13 cellular contexts compared by ENCODE assay signal in the genomic region with DNA sequence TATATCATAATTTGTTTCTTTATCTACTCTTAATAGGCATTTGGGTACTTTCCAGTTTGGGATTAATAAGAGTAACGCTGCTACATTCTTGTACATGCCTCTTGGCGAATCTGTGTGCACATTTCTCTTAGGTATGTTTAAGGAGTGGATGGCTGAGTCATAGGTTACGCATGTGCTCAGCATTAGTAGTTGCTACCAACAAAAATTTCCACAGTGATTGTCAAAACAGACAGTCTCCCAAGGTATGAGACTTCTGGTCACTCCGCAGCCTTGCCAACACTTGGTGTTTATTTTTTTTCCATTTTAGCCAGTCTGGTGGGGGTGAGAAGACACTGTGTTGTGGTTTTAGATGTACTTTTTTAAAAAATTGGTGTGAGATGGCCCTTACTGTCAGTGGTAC. TPM values are rescaled to one million over a fixed set of nuclear protein-coding genes. Genes with fewer than 3 reads are reported as not detected.
A peak's percentile ranks its signal among the peaks of the same experiment; 100 is the strongest.
DNase-seq lines count a peak whose midpoint lies in the region; ATAC-seq and TF ChIP-seq lines count a peak whose summit lies in the region.
"Had no signal": no experiment of that assay in that cellular context is flagged by ENCODE, and none has a peak within 500 bp of the region (broad histone marks: within the 10 kb centered on the region; RNA-seq: fewer than 3 reads in every experiment).

No MANE protein-coding gene starts in this region.

- H3K27ac ChIP-seq in suprapubic skin: peak overlapping the region; percentile 36
- no peak overlapping the region for H3K27ac ChIP-seq in SJCRH30
- H3K27ac ChIP-seq: coronary artery, neutrophil had no signal

- TF ChIP-seq EP300 in suprapubic skin (IDR thresholded peaks at IDR 0.05): no peak

- H3K27me3 ChIP-seq in suprapubic skin: no peaks in the 10 kb centered on the region
- no peaks in the 10 kb centered on the region; the same call in 1 of the 2 replicates for H3K27me3 ChIP-seq in SJCRH30
- H3K27me3 ChIP-seq: neutrophil had no signal

- TF ChIP-seq CTCF in foreskin fibroblast (IDR thresholded peaks at IDR 0.05; ENCODE audit: low read depth, low read length) (no peak), suprapubic skin (IDR thresholded peaks at IDR 0.05) (no peak)

- H3K4me1 ChIP-seq in suprapubic skin (peaks cover 21% of the 10 kb centered on the region), SJCRH30 (no peaks in the 10 kb centered on the region)

- no peak overlapping the region for H3K4me3 ChIP-seq in foreskin fibroblast (ENCODE audit: low read depth in 1 of 2, low read length in 2 of 2)
- no peak overlapping the region for H3K4me3 ChIP-seq in suprapubic skin
- no peak overlapping the region for H3K4me3 ChIP-seq in SJCRH30
- H3K4me3 ChIP-seq: coronary artery had no signal

- DNase-seq in H4 (ENCODE audit: low spot score) (peak; percentile 85), SW480 (ENCODE audit: low spot score) (peak; percentile 67), foreskin fibroblast (peak; percentile 21 to 61), suprapubic skin (ENCODE audit: low spot score in 2 of 2) (no peak), NCI-H1436 (lab: John Stamatoyannopoulos, UW) (no peak), SJCRH30 (no peak), UCSD-AML1 (lab: John Stamatoyannopoulos, UW; ENCODE audit: unreplicated experiment) (no peak)
- DNase-seq: activated T-cell treated with anti-CD3 and anti-CD28 coated beads, Interleukin-2, amount 50 U/mL, for 1 hour; NCI-H526 treated with DMSO at 0.1 percent for 48 hours had no signal

- no peak for ATAC-seq in GM21360 (IDR thresholded peaks at IDR 0.05; ENCODE audit: unreplicated experiment)

- no peaks in the 10 kb centered on the region for H3K9me3 ChIP-seq in suprapubic skin
- H3K9me3 ChIP-seq in SJCRH30 (replicated peaks): no peaks in the 10 kb centered on the region
- H3K9me3 ChIP-seq: neutrophil had no signal

- WGBS in suprapubic skin: 52% methylated on average over 4 of the region's 4 CpGs

- TF ChIP-seq POLR2A in suprapubic skin (IDR thresholded peaks at IDR 0.05): no peak

- H3K36me3 ChIP-seq in suprapubic skin: no peaks in the 10 kb centered on the region
- no peaks in the 10 kb centered on the region for H3K36me3 ChIP-seq in SJCRH30
- H3K36me3 ChIP-seq: neutrophil had no signal

RNA-seq across cellular contexts. Expression of gene FGFBP1, which starts 44.6 kb away (rescaled TPM):
- 0.16 and 0.77 TPM in 2 replicates for total RNA-seq in H4 (2014; rRNA removed; shearing (Covaris generic))
- total RNA-seq in suprapubic skin: 100 to 1,000 TPM in 2 of 4 donors, 10 to 100 TPM in 2; 28.7 to 178 (median 113) TPM
- not detected in 2 replicates for total RNA-seq in SJCRH30 (2014; rRNA removed; shearing (Covaris generic))
- total RNA-seq: T-helper 2 cell treated with Interferon-gamma antibody and Interleukin-4, amounts not matched to agents 100 ng/mL and 5 ng/mL, for 36 hours had no signal

Comparison
In these comparisons a context has a peak if more than half of its experiments do, and no peak if none do; other contexts are left out.
1. DNase-seq: peak in H4 (single experiment), SW480 (single experiment) and foreskin fibroblast (2 of 2); none in suprapubic skin (0 of 2), NCI-H1436 (single experiment), SJCRH30 (0 of 2) and UCSD-AML1 (single experiment).
2. RNA of gene FGFBP1, which starts 44.6 kb away (total RNA-seq): 28.7 to 178 TPM in suprapubic skin; 0.16 to 0.77 TPM in H4 and not detected in SJCRH30; every median in the first group is over 10 times any median in the second.